In the genomic region with DNA sequence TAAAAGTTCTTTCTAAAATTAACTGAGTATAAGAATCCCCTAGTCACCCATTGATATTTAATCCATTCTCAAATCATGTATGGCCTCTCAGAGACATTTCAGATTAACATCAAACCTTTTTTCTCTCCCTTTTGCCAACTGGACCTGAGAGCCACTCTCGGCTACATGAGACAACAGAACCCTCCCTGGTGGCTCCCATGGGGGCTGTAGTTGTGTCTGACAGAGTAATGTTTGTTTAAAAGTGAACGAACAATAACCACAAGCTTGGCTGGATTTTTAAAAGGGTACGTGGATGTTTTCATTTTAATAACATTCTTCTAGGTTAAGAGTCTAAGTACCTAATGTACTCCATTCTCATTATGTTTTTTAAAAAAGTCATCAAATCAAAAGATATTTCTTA, we compare ENCODE assay signal across 1 cellular context.
TF ChIP-seq lines count a peak whose summit lies in the region.

No MANE protein-coding gene starts in this region.

TF ChIP-seq in IMR-90, 13 proteins besides CTCF, POLR2A, EP300 and RAD21:
- no peak for TF ChIP-seq MAFK (IDR thresholded peaks at IDR 0.05; ENCODE audit: low read depth, low read length)
- TF ChIP-seq SMC3 (IDR thresholded peaks at IDR 0.05; ENCODE audit: low read depth, low read length), result no peak
- no peak for TF ChIP-seq CEBPB (IDR thresholded peaks at IDR 0.05; ENCODE audit: low read depth, low read length)
- no peak for TF ChIP-seq MAZ (IDR thresholded peaks at IDR 0.05; ENCODE audit: borderline replicate concordance, low read depth, low read length)
- no peak for TF ChIP-seq BHLHE40 (IDR thresholded peaks at IDR 0.05; ENCODE audit: low read depth, low read length)
- no peak for TF ChIP-seq CHD1 (IDR thresholded peaks at IDR 0.05; ENCODE audit: low read depth, low read length)
- no peak for TF ChIP-seq MXI1 (IDR thresholded peaks at IDR 0.05; ENCODE audit: borderline replicate concordance, low read depth, low read length)
- TF ChIP-seq FOS (IDR thresholded peaks at IDR 0.05; ENCODE audit: low read depth, low read length), result no peak
- TF ChIP-seq, protein P1, sequence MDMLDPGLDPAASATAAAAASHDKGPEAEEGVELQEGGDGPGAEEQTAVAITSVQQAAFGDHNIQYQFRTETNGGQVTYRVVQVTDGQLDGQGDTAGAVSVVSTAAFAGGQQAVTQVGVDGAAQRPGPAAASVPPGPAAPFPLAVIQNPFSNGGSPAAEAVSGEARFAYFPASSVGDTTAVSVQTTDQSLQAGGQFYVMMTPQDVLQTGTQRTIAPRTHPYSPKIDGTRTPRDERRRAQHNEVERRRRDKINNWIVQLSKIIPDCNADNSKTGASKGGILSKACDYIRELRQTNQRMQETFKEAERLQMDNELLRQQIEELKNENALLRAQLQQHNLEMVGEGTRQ (IDR thresholded peaks at IDR 0.05; ENCODE audit: low read depth, low read length), result no peak
- TF ChIP-seq RFX5 (IDR thresholded peaks at IDR 0.05; ENCODE audit: low read depth, low read length), result no peak
- TF ChIP-seq RCOR1 (IDR thresholded peaks at IDR 0.05; ENCODE audit: insufficient replicate concordance, low read length), result no peak
